11 cellular contexts compared by ENCODE assay signal in the genomic region with DNA sequence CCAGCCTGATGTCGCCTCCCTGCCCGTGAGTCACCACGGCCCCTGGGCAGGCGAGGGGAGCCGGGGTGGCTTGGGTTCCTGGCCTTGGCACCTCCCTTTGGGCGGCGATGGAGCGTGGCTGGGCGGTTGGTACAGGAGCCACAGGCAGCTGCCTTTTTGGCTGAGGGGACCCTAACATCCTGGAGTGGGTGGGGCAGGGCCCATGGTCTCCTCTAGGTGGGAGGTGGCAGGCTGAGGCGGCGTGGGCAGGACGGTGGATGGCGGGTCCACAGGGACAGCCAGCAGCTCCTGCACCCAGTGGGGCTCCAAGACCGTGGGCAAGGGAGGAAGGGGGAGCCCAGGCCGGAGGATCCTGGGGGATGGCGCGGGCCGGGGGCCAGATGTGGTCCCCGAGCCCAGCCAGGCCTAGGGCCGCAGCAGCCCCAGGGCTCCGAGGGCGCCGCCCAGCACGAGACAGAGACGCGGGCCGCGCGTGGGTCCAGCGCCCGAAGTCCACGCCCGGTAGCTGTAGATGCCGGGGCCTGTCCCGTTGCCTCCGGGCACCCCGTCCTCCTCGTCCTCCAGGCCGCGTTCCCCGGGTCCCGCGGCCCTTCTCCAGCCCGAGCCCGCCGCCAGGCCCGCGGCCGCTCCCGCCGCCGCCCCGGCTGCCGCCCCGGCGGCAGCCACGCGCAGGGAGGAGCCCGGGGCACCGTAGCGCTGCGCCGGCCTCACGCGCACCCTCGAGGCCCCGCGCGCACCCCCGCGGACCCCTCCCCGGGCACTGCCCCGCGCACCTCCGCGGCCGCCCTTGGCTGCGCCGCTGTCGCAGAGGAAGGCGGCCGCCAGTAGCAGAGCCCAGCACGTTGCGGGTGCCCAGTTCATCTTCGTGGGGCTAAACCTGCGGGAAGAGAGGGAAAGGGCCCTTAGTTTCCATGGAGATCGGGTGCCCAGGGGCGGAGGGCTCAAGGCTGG. TPM values are rescaled to one million over a fixed set of nuclear protein-coding genes. Genes with fewer than 3 reads are reported as not detected.
DNase-seq lines count a peak whose midpoint lies in the region; ATAC-seq and TF ChIP-seq lines count a peak whose summit lies in the region.
"Had no signal": no experiment of that assay in that cellular context is flagged by ENCODE, and none has a peak within 500 bp of the region (broad histone marks: within the 10 kb centered on the region; RNA-seq: fewer than 3 reads in every experiment).

No MANE protein-coding gene starts in this region.

- CTCF ChIA-PET in AG04450 (lab: Charles Lee), result no interaction called here

- H3K36me3 ChIP-seq in H7 (replicated peaks; ENCODE audit: control insufficient read depth, insufficient read depth, low read length), result no peaks in the 10 kb centered on the region; the same call in 1 of the 2 replicates

- no peak overlapping the region for H3K27ac ChIP-seq in AG04450 (ENCODE audit: low read depth, low read length)

- ATAC-seq in GM18861 (IDR thresholded peaks at IDR 0.05; ENCODE audit: unreplicated experiment), result no peak

- H3K36me3 Mint-ChIP-seq in mesothelial cell of epicardium, result peaks cover 12% of the 10 kb centered on the region
- H3K36me3 Mint-ChIP-seq in activated T-helper 1 cell treated with anti-CD3 and anti-CD28 coated beads, Interleukin-12 subunit alpha, Interleukin-12 subunit beta, Interleukin-2, Interleukin-4 antibody, amounts not matched to agents 30 ng/mL and 10 ng/mL and 1 ng/mL, durations not matched to agents 14 hours and 24 hours and 36 hours (ENCODE audit: low read depth), result peaks cover 5% of the 10 kb centered on the region

- DNase-seq in AG04450 (ENCODE audit: low read depth, low spot score) (no peak), H7 (peak; percentile 88), cerebellum (ENCODE audit: low spot score) (peak; percentile 63), mesothelial cell of epicardium (ENCODE audit: low spot score in 2 of 2, unreplicated experiment in 2 of 2) (no peak), nucleus accumbens (lab: John Stamatoyannopoulos, UW) (no peak), dermis blood vessel endothelial cell (no peak)
- no peak for DNase-seq in activated T-helper 1 cell treated with anti-CD3 and anti-CD28 coated beads, Interleukin-12 subunit alpha, Interleukin-12 subunit beta, Interleukin-2, Interleukin-4 antibody, amounts not matched to agents 30 ng/mL and 10 ng/mL and 1 ng/mL, durations not matched to agents 14 hours and 24 hours and 36 hours (ENCODE audit: low spot score)
- DNase-seq: activated gamma-delta T cell treated with Interleukin-2 at 50 U/mL for 16 hours, EL, NCI-H2081 had no signal

- H3K9me3 ChIP-seq in AG04450 (ENCODE audit: control insufficient read depth, insufficient read depth, low read length), result no peaks in the 10 kb centered on the region; the same call in 1 of the 2 replicates

- intact Hi-C loops in activated T-helper 1 cell treated with anti-CD3 and anti-CD28 coated beads, Interleukin-12 subunit alpha, Interleukin-12 subunit beta, Interleukin-2, Interleukin-4 antibody, amounts not matched to agents 30 ng/mL and 10 ng/mL and 1 ng/mL, durations not matched to agents 14 hours and 24 hours and 36 hours (cut with micrococcal nuclease), result no loop called here

- H3K27ac Mint-ChIP-seq in mesothelial cell of epicardium, result no peak overlapping the region
- H3K27ac Mint-ChIP-seq in activated T-helper 1 cell treated with anti-CD3 and anti-CD28 coated beads, Interleukin-12 subunit alpha, Interleukin-12 subunit beta, Interleukin-2, Interleukin-4 antibody, amounts not matched to agents 30 ng/mL and 10 ng/mL and 1 ng/mL, durations not matched to agents 14 hours and 24 hours and 36 hours, result no peak overlapping the region

- H3K4me3 Mint-ChIP-seq in mesothelial cell of epicardium, result peak overlapping the region; percentile 52
- H3K4me3 Mint-ChIP-seq in activated T-helper 1 cell treated with anti-CD3 and anti-CD28 coated beads, Interleukin-12 subunit alpha, Interleukin-12 subunit beta, Interleukin-2, Interleukin-4 antibody, amounts not matched to agents 30 ng/mL and 10 ng/mL and 1 ng/mL, durations not matched to agents 14 hours and 24 hours and 36 hours, result no peak overlapping the region

- no peaks in the 10 kb centered on the region for H3K4me1 Mint-ChIP-seq in mesothelial cell of epicardium
- H3K4me1 Mint-ChIP-seq in activated T-helper 1 cell treated with anti-CD3 and anti-CD28 coated beads, Interleukin-12 subunit alpha, Interleukin-12 subunit beta, Interleukin-2, Interleukin-4 antibody, amounts not matched to agents 30 ng/mL and 10 ng/mL and 1 ng/mL, durations not matched to agents 14 hours and 24 hours and 36 hours (ENCODE audit: low read depth), result no peaks in the 10 kb centered on the region

- POLR2A ChIA-PET in AG04450 (lab: Yijun Ruan, JAX), result no interaction called here

- H3K27me3 Mint-ChIP-seq in mesothelial cell of epicardium (ENCODE audit: low read depth), result peaks cover 23% of the 10 kb centered on the region
- H3K27me3 Mint-ChIP-seq in activated T-helper 1 cell treated with anti-CD3 and anti-CD28 coated beads, Interleukin-12 subunit alpha, Interleukin-12 subunit beta, Interleukin-2, Interleukin-4 antibody, amounts not matched to agents 30 ng/mL and 10 ng/mL and 1 ng/mL, durations not matched to agents 14 hours and 24 hours and 36 hours (ENCODE audit: insufficient read depth), result peaks cover 12% of the 10 kb centered on the region

- TF ChIP-seq CTCF in AG04450 (IDR thresholded peaks at IDR 0.05; ENCODE audit: low read depth, low read length) (no peak), mesothelial cell of epicardium (IDR thresholded peaks at IDR 0.05; ENCODE audit: unreplicated experiment) (no peak)

- 0 out of 2 replicates have a peak overlapping the region, but pooled peaks have one; percentile 7 for H3K4me3 ChIP-seq in AG04450 (ENCODE audit: low read depth, low read length)
- H3K4me3 ChIP-seq in H7 (ENCODE audit: insufficient read depth, low read depth, low read length), result peak overlapping the region; percentile 12; the same call in 1 of the 2 replicates

- H3K9me3 Mint-ChIP-seq in mesothelial cell of epicardium, result no peaks in the 10 kb centered on the region
- H3K9me3 Mint-ChIP-seq in activated T-helper 1 cell treated with anti-CD3 and anti-CD28 coated beads, Interleukin-12 subunit alpha, Interleukin-12 subunit beta, Interleukin-2, Interleukin-4 antibody, amounts not matched to agents 30 ng/mL and 10 ng/mL and 1 ng/mL, durations not matched to agents 14 hours and 24 hours and 36 hours, result no peaks in the 10 kb centered on the region

- H3K27me3 ChIP-seq in AG04450 (ENCODE audit: control insufficient read depth, insufficient read depth, low read length) (no peaks in the 10 kb centered on the region), H7 (ENCODE audit: control insufficient read depth, insufficient read depth, low read length) (peaks cover 13% of the 10 kb centered on the region)

RNA-seq across cellular contexts. Expression of a gene that starts 1.3 kb away (rescaled TPM):
- 1.1 and 1.2 TPM in 2 replicates for polyA plus RNA-seq in AG04450 (2011; rRNA removed)
- polyA minus RNA-seq in AG04450 (2011; rRNA and poly(A)+ RNA removed), result 1.4 and 1.6 TPM in 2 replicates
- 0.18 TPM in 1 of 2 replicates, not detected in the other for total RNA-seq in H7 (2014; rRNA removed; shearing (Covaris generic))
- total RNA-seq in cerebellum (5.5 TPM), mesothelial cell of epicardium (0.50 to 0.69 TPM (median 0.55 TPM) in 3 replicates), dermis blood vessel endothelial cell (under 0.01 TPM in 1 of 2 replicates, not detected in the other)
- not detected in 2 replicates for total RNA-seq in activated T-helper 1 cell treated with anti-CD3 and anti-CD28 coated beads, Interleukin-12 subunit alpha, Interleukin-12 subunit beta, Interleukin-2, Interleukin-4 antibody, amounts not matched to agents 30 ng/mL and 10 ng/mL and 1 ng/mL, durations not matched to agents 14 hours and 24 hours and 36 hours

RNA-seq across cellular contexts. Expression of a gene that starts 29.1 kb away (rescaled TPM):
- 36.1 and 40.2 TPM in 2 replicates for polyA plus RNA-seq in AG04450 (2011; rRNA removed)
- polyA minus RNA-seq in AG04450 (2011; rRNA and poly(A)+ RNA removed), result 34.9 and 45.7 TPM in 2 replicates
- total RNA-seq in H7 (2014; rRNA removed; shearing (Covaris generic)), result 31.5 and 52.6 TPM in 2 replicates
- total RNA-seq in cerebellum, result 22.3 TPM
- 86.0 to 91.1 TPM (median 90.5 TPM) in 3 replicates for total RNA-seq in mesothelial cell of epicardium
- 42.0 and 43.2 TPM in 2 replicates for total RNA-seq in dermis blood vessel endothelial cell
- 64.9 and 67.9 TPM in 2 replicates for total RNA-seq in activated T-helper 1 cell treated with anti-CD3 and anti-CD28 coated beads, Interleukin-12 subunit alpha, Interleukin-12 subunit beta, Interleukin-2, Interleukin-4 antibody, amounts not matched to agents 30 ng/mL and 10 ng/mL and 1 ng/mL, durations not matched to agents 14 hours and 24 hours and 36 hours

RNA-seq across cellular contexts. Expression of a gene that starts 30.6 kb away (rescaled TPM):
- polyA plus RNA-seq in AG04450 (2011; rRNA removed), result 0.67 and 0.96 TPM in 2 replicates
- 2.0 and 2.9 TPM in 2 replicates for polyA minus RNA-seq in AG04450 (2011; rRNA and poly(A)+ RNA removed)
- total RNA-seq in H7 (2014; rRNA removed; shearing (Covaris generic)), result 0.03 and 0.44 TPM in 2 replicates
- total RNA-seq in cerebellum (2.5 TPM), mesothelial cell of epicardium (4.1 to 4.7 TPM (median 4.4 TPM) in 3 replicates), dermis blood vessel endothelial cell (0.28 and 1.4 TPM in 2 replicates)
- total RNA-seq in activated T-helper 1 cell treated with anti-CD3 and anti-CD28 coated beads, Interleukin-12 subunit alpha, Interleukin-12 subunit beta, Interleukin-2, Interleukin-4 antibody, amounts not matched to agents 30 ng/mL and 10 ng/mL and 1 ng/mL, durations not matched to agents 14 hours and 24 hours and 36 hours, result 1.2 and 1.5 TPM in 2 replicates

RNA-seq across cellular contexts. Expression of a gene that starts 44.0 kb away (rescaled TPM):
- 3.0 and 3.1 TPM in 2 replicates for polyA plus RNA-seq in AG04450 (2011; rRNA removed)
- polyA minus RNA-seq in AG04450 (2011; rRNA and poly(A)+ RNA removed), result 2.0 and 3.0 TPM in 2 replicates
- 1.3 and 4.1 TPM in 2 replicates for total RNA-seq in H7 (2014; rRNA removed; shearing (Covaris generic))
- 7.1 TPM for total RNA-seq in cerebellum
- total RNA-seq in mesothelial cell of epicardium, result 7.5 to 9.5 TPM (median 8.0 TPM) in 3 replicates
- 5.7 and 17.7 TPM in 2 replicates for total RNA-seq in dermis blood vessel endothelial cell
- 6.6 and 7.5 TPM in 2 replicates for total RNA-seq in activated T-helper 1 cell treated with anti-CD3 and anti-CD28 coated beads, Interleukin-12 subunit alpha, Interleukin-12 subunit beta, Interleukin-2, Interleukin-4 antibody, amounts not matched to agents 30 ng/mL and 10 ng/mL and 1 ng/mL, durations not matched to agents 14 hours and 24 hours and 36 hours

RNA-seq across cellular contexts. Expression of a gene that starts 49.9 kb away (rescaled TPM):
- polyA plus RNA-seq in AG04450 (2011; rRNA removed), result 56.6 and 60.9 TPM in 2 replicates
- polyA minus RNA-seq in AG04450 (2011; rRNA and poly(A)+ RNA removed), result 38.7 and 43.0 TPM in 2 replicates
- total RNA-seq in H7 (2014; rRNA removed; shearing (Covaris generic)), result 88.2 and 108 TPM in 2 replicates
- 23.7 TPM for total RNA-seq in cerebellum
- total RNA-seq in mesothelial cell of epicardium, result 69.8 to 74.9 TPM (median 70.0 TPM) in 3 replicates
- 91.0 and 95.4 TPM in 2 replicates for total RNA-seq in dermis blood vessel endothelial cell
- 69.3 and 69.6 TPM in 2 replicates for total RNA-seq in activated T-helper 1 cell treated with anti-CD3 and anti-CD28 coated beads, Interleukin-12 subunit alpha, Interleukin-12 subunit beta, Interleukin-2, Interleukin-4 antibody, amounts not matched to agents 30 ng/mL and 10 ng/mL and 1 ng/mL, durations not matched to agents 14 hours and 24 hours and 36 hours

Comparison
In these comparisons a context has a peak if more than half of its experiments do, and no peak if none do; other contexts are left out.
1. DNase-seq: peak in H7 (single experiment) and cerebellum (single experiment); none in AG04450 (single experiment), mesothelial cell of epicardium (0 of 2), nucleus accumbens (0 of 56), dermis blood vessel endothelial cell (single experiment) and activated T-helper 1 cell treated with anti-CD3 and anti-CD28 coated beads, Interleukin-12 subunit alpha, Interleukin-12 subunit beta, Interleukin-2, Interleukin-4 antibody, amounts not matched to agents 30 ng/mL and 10 ng/mL and 1 ng/mL, durations not matched to agents 14 hours and 24 hours and 36 hours (single experiment).